11 cellular contexts compared by ENCODE assay signal in genomic region chr1:162689745-162690671, GRCh38. TPM values are rescaled to one million over a fixed set of nuclear protein-coding genes. Genes with fewer than 3 reads are reported as not detected.
DNase-seq lines count a peak whose midpoint lies in the region; ATAC-seq and TF ChIP-seq lines count a peak whose summit lies in the region.
"Had no signal": no experiment of that assay in that cellular context is flagged by ENCODE, and none has a peak within 500 bp of the region (broad histone marks: within the 10 kb centered on the region; RNA-seq: fewer than 3 reads in every experiment).

No MANE protein-coding gene starts in this region.

- POLR2A ChIA-PET in activated CD8-positive, alpha-beta T cell treated with anti-CD3 and anti-CD28 coated beads, Interleukin-2, amount 10 ng/mL, durations not matched to agents 7 days and 5 days (lab: Charles Lee) = no interaction called here

- H3K4me3 Mint-ChIP-seq in CD14-positive monocyte (no peak overlapping the region), glutamatergic neuron (ENCODE audit: unreplicated experiment) (no peak overlapping the region)
- no peak overlapping the region for H3K4me3 Mint-ChIP-seq in activated CD8-positive, alpha-beta T cell treated with anti-CD3 and anti-CD28 coated beads, Interleukin-2, amount 10 ng/mL, durations not matched to agents 7 days and 5 days
- H3K4me3 Mint-ChIP-seq: activated CD4-positive, alpha-beta memory T cell treated with anti-CD3 and anti-CD28 coated beads, Interleukin-2, amount 10 ng/mL, durations not matched to agents 7 days and 5 days; B cell had no signal

- H3K27ac ChIP-seq in ACC112 (ENCODE audit: low read depth, low read length) = peak overlapping the region; percentile 85
- peak overlapping the region; percentile 34 for H3K27ac ChIP-seq in epithelial cell of prostate
- H3K27ac ChIP-seq in muscle layer of duodenum (ENCODE audit: low read length) = peak overlapping the region; percentile 55

- H3K9me3 ChIP-seq in muscle layer of duodenum (ENCODE audit: control insufficient read depth in 1 of 2, low read length in 2 of 2) = no peaks in the 10 kb centered on the region
- H3K9me3 ChIP-seq: left lung had no signal

- no peak overlapping the region for H2AFZ ChIP-seq in ACC112 (ENCODE audit: low read length, unreplicated experiment)

- H3K36me3 ChIP-seq in ACC112 (ENCODE audit: insufficient read depth, low read length) (peaks cover 16% of the 10 kb centered on the region; the same call in 1 of the 2 replicates), muscle layer of duodenum (ENCODE audit: control insufficient read depth in 1 of 2, insufficient read depth in 2 of 2, low read length in 2 of 2) (no peaks in the 10 kb centered on the region)
- H3K36me3 ChIP-seq: left lung had no signal

- no peak overlapping the region for H3K27ac Mint-ChIP-seq in CD14-positive monocyte
- H3K27ac Mint-ChIP-seq in activated CD8-positive, alpha-beta T cell treated with anti-CD3 and anti-CD28 coated beads, Interleukin-2, amount 10 ng/mL, durations not matched to agents 7 days and 5 days = no peak overlapping the region
- no peak overlapping the region for H3K27ac Mint-ChIP-seq in glutamatergic neuron (ENCODE audit: unreplicated experiment)
- H3K27ac Mint-ChIP-seq: activated CD4-positive, alpha-beta memory T cell treated with anti-CD3 and anti-CD28 coated beads, Interleukin-2, amount 10 ng/mL, durations not matched to agents 7 days and 5 days; B cell had no signal

- H3K4me1 Mint-ChIP-seq in CD14-positive monocyte = no peaks in the 10 kb centered on the region
- H3K4me1 Mint-ChIP-seq in activated CD8-positive, alpha-beta T cell treated with anti-CD3 and anti-CD28 coated beads, Interleukin-2, amount 10 ng/mL, durations not matched to agents 7 days and 5 days (ENCODE audit: low read depth) = no peaks in the 10 kb centered on the region
- peaks cover 19% of the 10 kb centered on the region for H3K4me1 Mint-ChIP-seq in glutamatergic neuron (ENCODE audit: low read depth, unreplicated experiment)
- H3K4me1 Mint-ChIP-seq: activated CD4-positive, alpha-beta memory T cell treated with anti-CD3 and anti-CD28 coated beads, Interleukin-2, amount 10 ng/mL, durations not matched to agents 7 days and 5 days; B cell had no signal

- H3K27me3 ChIP-seq in ACC112 (ENCODE audit: insufficient read depth, low read length) (no peaks in the 10 kb centered on the region), muscle layer of duodenum (ENCODE audit: low read depth, low read length) (no peaks in the 10 kb centered on the region)
- H3K27me3 ChIP-seq: left lung had no signal

- intact Hi-C loops in CD14-positive monocyte (cut with micrococcal nuclease) = no loop called here

- peaks cover 0 to 4% (median 3%) of the 10 kb centered on the region in 3 donors for H3K27me3 Mint-ChIP-seq in CD14-positive monocyte (ENCODE audit: low read depth in 3 of 3)
- peaks cover 8% of the 10 kb centered on the region for H3K27me3 Mint-ChIP-seq in activated CD8-positive, alpha-beta T cell treated with anti-CD3 and anti-CD28 coated beads, Interleukin-2, amount 10 ng/mL, durations not matched to agents 7 days and 5 days (ENCODE audit: low read depth)
- H3K27me3 Mint-ChIP-seq in glutamatergic neuron (ENCODE audit: unreplicated experiment) = peaks cover 2% of the 10 kb centered on the region

- no peaks in the 10 kb centered on the region for H3K36me3 Mint-ChIP-seq in CD14-positive monocyte
- H3K36me3 Mint-ChIP-seq in activated CD8-positive, alpha-beta T cell treated with anti-CD3 and anti-CD28 coated beads, Interleukin-2, amount 10 ng/mL, durations not matched to agents 7 days and 5 days (ENCODE audit: low read depth) = no peaks in the 10 kb centered on the region
- no peaks in the 10 kb centered on the region for H3K36me3 Mint-ChIP-seq in glutamatergic neuron (ENCODE audit: unreplicated experiment)

- peaks cover 60% of the 10 kb centered on the region for H3K4me1 ChIP-seq in ACC112 (ENCODE audit: control insufficient read depth, insufficient read depth, low read length, unreplicated experiment)
- H3K4me1 ChIP-seq in muscle layer of duodenum (ENCODE audit: control insufficient read depth in 1 of 2, insufficient read depth in 2 of 2, low read length in 2 of 2) = peaks cover 0 to 48% of the 10 kb centered on the region in 2 donors
- H3K4me1 ChIP-seq: left lung had no signal

- TF ChIP-seq CTCF in CD14-positive monocyte (IDR thresholded peaks at IDR 0.05) = no peak
- no peak for TF ChIP-seq CTCF in glutamatergic neuron (IDR thresholded peaks at IDR 0.05; ENCODE audit: partially characterized antibody, unreplicated experiment)

- H3K4me3 ChIP-seq in ACC112 (ENCODE audit: low read depth, low read length) = peak overlapping the region; percentile 36
- peak overlapping the region in 1 of 2 donors; percentile 32 for H3K4me3 ChIP-seq in muscle layer of duodenum (ENCODE audit: low read depth in 1 of 2, low read length in 2 of 2)
- H3K4me3 ChIP-seq: left lung had no signal

- H3K9me3 Mint-ChIP-seq in CD14-positive monocyte (peaks cover 0 to 6% (median 2%) of the 10 kb centered on the region in 7 donors), glutamatergic neuron (ENCODE audit: unreplicated experiment) (no peaks in the 10 kb centered on the region)
- H3K9me3 Mint-ChIP-seq in activated CD8-positive, alpha-beta T cell treated with anti-CD3 and anti-CD28 coated beads, Interleukin-2, amount 10 ng/mL, durations not matched to agents 7 days and 5 days (ENCODE audit: insufficient read depth) = no peaks in the 10 kb centered on the region
- H3K9me3 Mint-ChIP-seq: activated CD4-positive, alpha-beta memory T cell treated with anti-CD3 and anti-CD28 coated beads, Interleukin-2, amount 10 ng/mL, durations not matched to agents 7 days and 5 days had no signal

- no peak for ATAC-seq in activated CD8-positive, alpha-beta T cell treated with anti-CD3 and anti-CD28 coated beads, Interleukin-2, amount 10 ng/mL, durations not matched to agents 7 days and 5 days

- CTCF ChIA-PET in activated CD8-positive, alpha-beta T cell treated with anti-CD3 and anti-CD28 coated beads, Interleukin-2, amount 10 ng/mL, durations not matched to agents 7 days and 5 days (lab: Charles Lee) = interaction anchor here (1.0 kb wide), 1 partner anchor 77 kb away, joined by 3 read pairs; no protein-coding TSS in a partner anchor

- peak; percentile 62 to 87 for DNase-seq in NCI-H446 (lab: John Stamatoyannopoulos, UW)
- DNase-seq in epithelial cell of prostate (ENCODE audit: low read depth, low spot score) = no peak
- no peak for DNase-seq in CD14-positive monocyte (ENCODE audit: low spot score)
- DNase-seq in activated CD8-positive, alpha-beta T cell treated with anti-CD3 and anti-CD28 coated beads, Interleukin-2, amount 10 ng/mL, durations not matched to agents 7 days and 5 days = no peak
- no peak for DNase-seq in glutamatergic neuron
- no peak for DNase-seq in COLO668 (lab: John Stamatoyannopoulos, UW; ENCODE audit: unreplicated experiment)
- DNase-seq: activated CD4-positive, alpha-beta memory T cell treated with anti-CD3 and anti-CD28 coated beads, Interleukin-2, amount 10 ng/mL, durations not matched to agents 7 days and 5 days; left lung had no signal

- H3K79me2 ChIP-seq in ACC112 (ENCODE audit: control insufficient read depth, insufficient read depth, low read length, unreplicated experiment) = peaks cover 74% of the 10 kb centered on the region

RNA-seq across cellular contexts. Expression of gene DDR2, which starts 57.7 kb away (rescaled TPM):
- polyA plus RNA-seq in CD14-positive monocyte = not detected
- total RNA-seq in activated CD8-positive, alpha-beta T cell treated with anti-CD3 and anti-CD28 coated beads, Interleukin-2, amount 10 ng/mL, durations not matched to agents 7 days and 5 days = under 1 TPM; 0.08 TPM
- total RNA-seq in glutamatergic neuron (ENCODE audit: unreplicated experiment) = 4.4 TPM

Comparison
In these comparisons a context has a peak if more than half of its experiments do, and no peak if none do; other contexts are left out.
1. H3K27ac ChIP-seq: peak in every context shown above with its lines; median percentile 85 in ACC112; 55 in muscle layer of duodenum; 34 in epithelial cell of prostate.
2. DNase-seq: peak in NCI-H446 (2 of 2); none in epithelial cell of prostate (single experiment), CD14-positive monocyte (single experiment), activated CD8-positive, alpha-beta T cell treated with anti-CD3 and anti-CD28 coated beads, Interleukin-2, amount 10 ng/mL, durations not matched to agents 7 days and 5 days (single experiment), glutamatergic neuron (single experiment) and COLO668 (single experiment).